ENCODE assay signal across 13 cellular contexts in genomic region chr9:124180557-124180956, GRCh38.
DNase-seq lines count a peak whose midpoint lies in the region; ATAC-seq, FAIRE-seq and TF ChIP-seq lines count a peak whose summit lies in the region.
"Had no signal": no experiment of that assay in that cellular context is flagged by ENCODE, and none has a peak within 500 bp of the region (broad histone marks: within the 10 kb centered on the region; RNA-seq: fewer than 3 reads in every experiment).

No MANE protein-coding gene starts in this region.

- H3K4me3 ChIP-seq in body of pancreas, result no peak overlapping the region
- H3K4me3 ChIP-seq: ascending aorta, neural progenitor cell, PC-9 had no signal

- DNase-seq in COR-L47 (lab: John Stamatoyannopoulos, UW) (peak; percentile 81), NCI-H2029 (lab: John Stamatoyannopoulos, UW) (peak; percentile 54), body of pancreas (peak in 3 of 4 donors; percentile 39 to 55 (median 44)), myocyte (ENCODE audit: low read depth) (peak; percentile 32), natural killer cell (no peak), HTR-8/SVneo (ENCODE audit: insufficient read length, low spot score) (no peak)
- DNase-seq in activated CD4-positive, alpha-beta T cell treated with anti-CD3 and anti-CD28 coated beads for 36 hours, result no peak
- DNase-seq: activated CD8-positive, alpha-beta T cell treated with anti-CD3 and anti-CD28 coated beads for 36 hours; CD8-positive, alpha-beta memory T cell; PC-9 had no signal

- H3K36me3 ChIP-seq in body of pancreas (replicated peaks in 1 of 2; ENCODE audit: insufficient read depth in 1 of 2, low read depth in 2 of 2), result no peaks in the 10 kb centered on the region
- H3K36me3 ChIP-seq: ascending aorta, neural progenitor cell had no signal

- TF ChIP-seq CTCF in body of pancreas (IDR thresholded peaks at IDR 0.05) (no peak), natural killer cell (IDR thresholded peaks at IDR 0.05) (no peak)

- no peak for FAIRE-seq in HTR-8/SVneo (lab: Jason Lieb, UNC)

- ATAC-seq in body of pancreas (no peak), natural killer cell (no peak), GM18858 (IDR thresholded peaks at IDR 0.05; ENCODE audit: unreplicated experiment) (no peak)
- no peak for ATAC-seq in activated CD4-positive, alpha-beta T cell treated with anti-CD3 and anti-CD28 coated beads for 36 hours
- ATAC-seq: activated CD8-positive, alpha-beta T cell treated with anti-CD3 and anti-CD28 coated beads for 36 hours had no signal

- no peaks in the 10 kb centered on the region for H3K9me3 ChIP-seq in body of pancreas
- H3K9me3 ChIP-seq: ascending aorta had no signal

- no peaks in the 10 kb centered on the region for H3K27me3 ChIP-seq in body of pancreas
- H3K27me3 ChIP-seq: ascending aorta, neural progenitor cell had no signal

- H3K36me3 Mint-ChIP-seq in activated CD4-positive, alpha-beta T cell treated with anti-CD3 and anti-CD28 coated beads for 36 hours (ENCODE audit: low read depth), result no peaks in the 10 kb centered on the region
- H3K36me3 Mint-ChIP-seq in natural killer cell, result no peaks in the 10 kb centered on the region
- H3K36me3 Mint-ChIP-seq: neural progenitor cell had no signal

- TF ChIP-seq POLR2A in body of pancreas (IDR thresholded peaks at IDR 0.05), result no peak

- no peaks in the 10 kb centered on the region for H3K4me1 Mint-ChIP-seq in activated CD4-positive, alpha-beta T cell treated with anti-CD3 and anti-CD28 coated beads for 36 hours
- no peaks in the 10 kb centered on the region for H3K4me1 Mint-ChIP-seq in natural killer cell
- H3K4me1 Mint-ChIP-seq: CD8-positive, alpha-beta memory T cell; neural progenitor cell had no signal

- H3K4me3 Mint-ChIP-seq in activated CD4-positive, alpha-beta T cell treated with anti-CD3 and anti-CD28 coated beads for 36 hours, result no peak overlapping the region
- no peak overlapping the region for H3K4me3 Mint-ChIP-seq in natural killer cell
- H3K4me3 Mint-ChIP-seq: activated CD8-positive, alpha-beta T cell treated with anti-CD3 and anti-CD28 coated beads for 36 hours; CD8-positive, alpha-beta memory T cell; neural progenitor cell had no signal

- WGBS in body of pancreas, 2 donors, result 27 to 31% methylated on average over 4 to 7 of the region's 7 CpGs

- intact Hi-C loops in body of pancreas (cut with DNase I), result no loop called here
- intact Hi-C loops in activated CD4-positive, alpha-beta T cell treated with anti-CD3 and anti-CD28 coated beads for 36 hours (cut with DNase I, micrococcal nuclease), result no loop called here
- intact Hi-C loops in natural killer cell (cut with micrococcal nuclease), result no loop called here

- CTCF ChIA-PET in activated CD4-positive, alpha-beta T cell treated with anti-CD3 and anti-CD28 coated beads for 36 hours (lab: Charles Lee), result no interaction called here

- H3K27me3 Mint-ChIP-seq in activated CD4-positive, alpha-beta T cell treated with anti-CD3 and anti-CD28 coated beads for 36 hours, result peaks cover 6% of the 10 kb centered on the region
- peaks cover 0 to 4% of the 10 kb centered on the region in 2 donors for H3K27me3 Mint-ChIP-seq in natural killer cell (ENCODE audit: low read depth in 2 of 2)

- H3K27ac ChIP-seq in body of pancreas, result no peak overlapping the region
- H3K27ac ChIP-seq: ascending aorta, neural progenitor cell, PC-9 had no signal

- peaks cover 3% of the 10 kb centered on the region for H3K4me1 ChIP-seq in body of pancreas
- H3K4me1 ChIP-seq: ascending aorta, neural progenitor cell had no signal

- POLR2A ChIA-PET in activated CD4-positive, alpha-beta T cell treated with anti-CD3 and anti-CD28 coated beads for 36 hours (lab: Charles Lee), result no interaction called here

- H3K27ac Mint-ChIP-seq in activated CD4-positive, alpha-beta T cell treated with anti-CD3 and anti-CD28 coated beads for 36 hours, result no peak overlapping the region
- H3K27ac Mint-ChIP-seq in natural killer cell, result no peak overlapping the region
- H3K27ac Mint-ChIP-seq: activated CD8-positive, alpha-beta T cell treated with anti-CD3 and anti-CD28 coated beads for 36 hours; neural progenitor cell had no signal

- peaks cover 3% of the 10 kb centered on the region for H3K9me3 Mint-ChIP-seq in activated CD4-positive, alpha-beta T cell treated with anti-CD3 and anti-CD28 coated beads for 36 hours (ENCODE audit: low read depth)
- no peaks in the 10 kb centered on the region for H3K9me3 Mint-ChIP-seq in natural killer cell
- H3K9me3 Mint-ChIP-seq: CD8-positive, alpha-beta memory T cell; neural progenitor cell had no signal

Comparison
In these comparisons a context has a peak if more than half of its experiments do, and no peak if none do; other contexts are left out.
1. DNase-seq: peak in COR-L47 (single experiment), NCI-H2029 (single experiment), body of pancreas (3 of 4) and myocyte (single experiment); none in activated CD4-positive, alpha-beta T cell treated with anti-CD3 and anti-CD28 coated beads for 36 hours (single experiment), natural killer cell (single experiment) and HTR-8/SVneo (single experiment).